ENCODE assay signal across 23 cellular contexts in genomic region chr1:112510340-112510739, GRCh38. TPM values are rescaled to one million over a fixed set of nuclear protein-coding genes. Genes with fewer than 3 reads are reported as not detected.
DNase-seq lines count a peak whose midpoint lies in the region; ATAC-seq, FAIRE-seq and TF ChIP-seq lines count a peak whose summit lies in the region.
"Had no signal": no experiment of that assay in that cellular context is flagged by ENCODE, and none has a peak within 500 bp of the region (broad histone marks: within the 10 kb centered on the region; RNA-seq: fewer than 3 reads in every experiment).

No MANE protein-coding gene starts in this region.

- WGBS in suprapubic skin, result 84% methylated on average over 7 of the region's 7 CpGs

- ATAC-seq in activated T-cell treated with anti-CD3 and anti-CD28 coated beads, Interleukin-2, amount 50 U/mL, for 72 hours (replicated peaks in 1 of 2), result no peak
- ATAC-seq in GM19035 (IDR thresholded peaks at IDR 0.05; ENCODE audit: unreplicated experiment), result no peak
- ATAC-seq: GM12878, left colon had no signal

- H3K27ac ChIP-seq in mucosa of rectum (ENCODE audit: low read depth in 2 of 2, low read length in 2 of 2) (peak overlapping the region; percentile 1 to 37), suprapubic skin (no peak overlapping the region)
- H3K27ac ChIP-seq: GM23248 had no signal

- DNase-seq in activated T-cell treated with anti-CD3 and anti-CD28 coated beads, Interleukin-2, amount 50 U/mL, for 72 hours, result no peak
- DNase-seq in activated T-cell treated with anti-CD3 and anti-CD28 coated beads, Interleukin-2, amount 50 U/mL, for 24 hours, result no peak
- DNase-seq in choroid plexus epithelial cell (ENCODE audit: low read depth) (no peak), suprapubic skin (ENCODE audit: low spot score in 2 of 2) (no peak), GM19239 (ENCODE audit: insufficient read length, low spot score) (no peak), NCI-H1930 (lab: John Stamatoyannopoulos, UW) (no peak)
- DNase-seq: caudate nucleus; effector memory CD4-positive, alpha-beta T cell; GM23248; hippocampal formation; left colon; NCI-H2081; NCI-H510A; retina; SHP77; stimulated activated CD4-positive, alpha-beta T cell treated with anti-CD3 and anti-CD28 coated beads, Interleukin-15, amount 100 ng/mL, for 24 hours had no signal

- H3K36me3 ChIP-seq in mucosa of rectum (ENCODE audit: control insufficient read depth in 2 of 2, insufficient read depth in 2 of 2, low read length in 2 of 2) (no peaks in the 10 kb centered on the region), suprapubic skin (no peaks in the 10 kb centered on the region)

- H3K9me3 ChIP-seq in mucosa of rectum (ENCODE audit: control insufficient read depth in 2 of 2, low read length in 2 of 2) (no peaks in the 10 kb centered on the region), suprapubic skin (no peaks in the 10 kb centered on the region)

- no peaks in the 10 kb centered on the region for H3K9me3 Mint-ChIP-seq in activated T-cell treated with anti-CD3 and anti-CD28 coated beads, Interleukin-2, amount 50 U/mL, for 72 hours
- no peaks in the 10 kb centered on the region for H3K9me3 Mint-ChIP-seq in activated T-cell treated with anti-CD3 and anti-CD28 coated beads, Interleukin-2, amount 50 U/mL, for 24 hours
- H3K9me3 Mint-ChIP-seq: stimulated activated naive CD8-positive, alpha-beta T cell treated with anti-CD3 and anti-CD28 coated beads, Interleukin-15, Interleukin-2, amounts not matched to agents 100 ng/mL and 50 ng/mL, for 24 hours had no signal

- TF ChIP-seq CTCF in choroid plexus epithelial cell (conservative IDR thresholded peaks at IDR 0.05; ENCODE audit: low read depth, low read length) (no peak), suprapubic skin (IDR thresholded peaks at IDR 0.05) (no peak)

- no peaks in the 10 kb centered on the region for H3K36me3 Mint-ChIP-seq in activated T-cell treated with anti-CD3 and anti-CD28 coated beads, Interleukin-2, amount 50 U/mL, for 72 hours (ENCODE audit: insufficient read depth in 2 of 2)
- no peaks in the 10 kb centered on the region for H3K36me3 Mint-ChIP-seq in activated T-cell treated with anti-CD3 and anti-CD28 coated beads, Interleukin-2, amount 50 U/mL, for 24 hours (ENCODE audit: low read depth)

- H3K4me3 ChIP-seq in choroid plexus epithelial cell (ENCODE audit: low read depth, low read length), result peak overlapping the region; percentile 11
- peak overlapping the region; percentile 43 to 79 for H3K4me3 ChIP-seq in mucosa of rectum (ENCODE audit: low read length in 2 of 2)
- peak overlapping the region; percentile 62 for H3K4me3 ChIP-seq in suprapubic skin
- H3K4me3 ChIP-seq: GM12878, GM23248 had no signal

- peaks cover 26% of the 10 kb centered on the region for H3K27me3 Mint-ChIP-seq in activated T-cell treated with anti-CD3 and anti-CD28 coated beads, Interleukin-2, amount 50 U/mL, for 72 hours (ENCODE audit: low read depth)
- H3K27me3 Mint-ChIP-seq in activated T-cell treated with anti-CD3 and anti-CD28 coated beads, Interleukin-2, amount 50 U/mL, for 24 hours, result peaks cover 32% of the 10 kb centered on the region

- H3K4me1 ChIP-seq in mucosa of rectum (ENCODE audit: control insufficient read depth in 2 of 2, insufficient read depth in 2 of 2, low read length in 2 of 2), result peaks cover 11 to 16% of the 10 kb centered on the region in 2 donors
- H3K4me1 ChIP-seq in suprapubic skin, result peaks cover 34% of the 10 kb centered on the region

- peak overlapping the region; percentile 40 to 51 for H3K4me3 Mint-ChIP-seq in activated T-cell treated with anti-CD3 and anti-CD28 coated beads, Interleukin-2, amount 50 U/mL, for 72 hours
- H3K4me3 Mint-ChIP-seq in activated T-cell treated with anti-CD3 and anti-CD28 coated beads, Interleukin-2, amount 50 U/mL, for 24 hours, result no peak overlapping the region

- no peak for TF ChIP-seq POLR2A in suprapubic skin (IDR thresholded peaks at IDR 0.05)

- no peak for TF ChIP-seq EP300 in suprapubic skin (IDR thresholded peaks at IDR 0.05)

- peaks cover 9 to 14% of the 10 kb centered on the region in 2 donors for H3K27me3 ChIP-seq in mucosa of rectum (ENCODE audit: control insufficient read depth in 2 of 2, insufficient read depth in 2 of 2, low read length in 2 of 2)
- peaks cover 11% of the 10 kb centered on the region for H3K27me3 ChIP-seq in suprapubic skin

- no peaks in the 10 kb centered on the region for H3K4me1 Mint-ChIP-seq in activated T-cell treated with anti-CD3 and anti-CD28 coated beads, Interleukin-2, amount 50 U/mL, for 72 hours (ENCODE audit: low read depth)
- peaks cover 12% of the 10 kb centered on the region for H3K4me1 Mint-ChIP-seq in activated T-cell treated with anti-CD3 and anti-CD28 coated beads, Interleukin-2, amount 50 U/mL, for 24 hours (ENCODE audit: low read depth)

- no peak overlapping the region for H3K27ac Mint-ChIP-seq in activated T-cell treated with anti-CD3 and anti-CD28 coated beads, Interleukin-2, amount 50 U/mL, for 72 hours
- no peak overlapping the region for H3K27ac Mint-ChIP-seq in activated T-cell treated with anti-CD3 and anti-CD28 coated beads, Interleukin-2, amount 50 U/mL, for 24 hours
- H3K27ac Mint-ChIP-seq: stimulated activated naive CD8-positive, alpha-beta T cell treated with anti-CD3 and anti-CD28 coated beads, Interleukin-15, Interleukin-2, amounts not matched to agents 100 ng/mL and 50 ng/mL, for 24 hours had no signal

- FAIRE-seq in GM19239 (lab: Jason Lieb, UNC), result no peak
- FAIRE-seq: G401.6, GM12878, urothelium cell line had no signal

- peak overlapping the region in 1 of 2 donors; percentile 58 for H3K9ac ChIP-seq in mucosa of rectum (ENCODE audit: low read depth in 1 of 2, low read length in 2 of 2)
- H3K9ac ChIP-seq: GM23248 had no signal

RNA-seq across cellular contexts. Expression of gene WNT2B, which starts 1.6 kb away (rescaled TPM):
- under 1 TPM; 0.29 to 0.53 TPM for total RNA-seq in activated T-cell treated with anti-CD3 and anti-CD28 coated beads, Interleukin-2, amount 50 U/mL, for 72 hours
- total RNA-seq in suprapubic skin, result 10 to 100 TPM; 18.6 to 57.9 (median 38.8) TPM
- total RNA-seq: T-helper 2 cell treated with Interferon-gamma antibody and Interleukin-4, amounts not matched to agents 100 ng/mL and 5 ng/mL, for 36 hours had no signal

Comparison
In these comparisons a context has a peak if more than half of its experiments do, and no peak if none do; other contexts are left out.
1. H3K4me3 ChIP-seq: peak in every context shown above with its lines; median percentile 62 in suprapubic skin; 61 in mucosa of rectum; 11 in choroid plexus epithelial cell.
2. RNA of gene WNT2B, which starts 1.6 kb away (total RNA-seq): 18.6 to 57.9 TPM in suprapubic skin; 0.29 to 0.53 TPM in activated T-cell treated with anti-CD3 and anti-CD28 coated beads, Interleukin-2, amount 50 U/mL, for 72 hours; every median in the first group is over 10 times any median in the second.